ENCODE assay signal across 23 cellular contexts in genomic region chr9:98306384-98307145, GRCh38. TPM values are rescaled to one million over a fixed set of nuclear protein-coding genes. Genes with fewer than 3 reads are reported as not detected.
DNase-seq lines count a peak whose midpoint lies in the region; ATAC-seq, FAIRE-seq and TF ChIP-seq lines count a peak whose summit lies in the region.
"Had no signal": no experiment of that assay in that cellular context is flagged by ENCODE, and none has a peak within 500 bp of the region (broad histone marks: within the 10 kb centered on the region; RNA-seq: fewer than 3 reads in every experiment).

No MANE protein-coding gene starts in this region.

- WGBS in IMR-90 (ENCODE audit: extremely low coverage in 2 of 2, insufficient read length in 1 of 2), 2 experiments = 60% methylated on average over 1 of the region's 7 CpGs; no CpG with 5 or more reads in 1 of the 2 experiments

- H3K27me3 Mint-ChIP-seq in Caco-2 (ENCODE audit: insufficient read depth, unreplicated experiment) = no peaks in the 10 kb centered on the region
- H3K27me3 Mint-ChIP-seq: IgD-negative memory B cell had no signal

- no peak overlapping the region for H4K8ac ChIP-seq in IMR-90 (ENCODE audit: low read depth in 2 of 2, low read length in 2 of 2)

- no peaks in the 10 kb centered on the region for H3F3A ChIP-seq in PC-3 (ENCODE audit: low read length, unreplicated experiment)

- peaks cover 9% of the 10 kb centered on the region; the same call in 1 of the 2 replicates for H3K4me1 ChIP-seq in Caco-2
- H3K4me1 ChIP-seq in IMR-90 (ENCODE audit: control insufficient read depth, insufficient read depth, low read length) = peaks cover 7% of the 10 kb centered on the region
- H3K4me1 ChIP-seq in PC-3 (ENCODE audit: insufficient read depth, low read length) = no peaks in the 10 kb centered on the region
- H3K4me1 ChIP-seq: esophagus squamous epithelium, Peyer's patch had no signal

- H2AFZ ChIP-seq in IMR-90 (replicated peaks; ENCODE audit: low read length, poor library complexity) = peak overlapping the region; percentile 2
- H2AFZ ChIP-seq in PC-3 (ENCODE audit: low read length) = no peak overlapping the region

- H3K36me3 ChIP-seq in Caco-2 (ENCODE audit: control insufficient read depth, insufficient read depth, low read length) (no peaks in the 10 kb centered on the region), IMR-90 (ENCODE audit: control insufficient read depth, insufficient read depth, low read length) (peaks cover 12% of the 10 kb centered on the region), bronchial epithelial cell (ENCODE audit: control insufficient read depth, insufficient read depth, low read length) (no peaks in the 10 kb centered on the region), PC-3 (ENCODE audit: low read depth, low read length) (no peaks in the 10 kb centered on the region)
- H3K36me3 ChIP-seq: esophagus squamous epithelium, Peyer's patch had no signal

- no peak overlapping the region for H2BK120ac ChIP-seq in IMR-90 (ENCODE audit: low read depth, low read length)

- H3K27ac ChIP-seq in IMR-90 (ENCODE audit: insufficient read depth, low read length) = no peak overlapping the region
- no peak overlapping the region for H3K27ac ChIP-seq in PC-3 (ENCODE audit: low read length)
- H3K27ac ChIP-seq: esophagus squamous epithelium, Peyer's patch, SK-N-MC, VCaP had no signal

- H3K9me2 ChIP-seq in PC-3 (replicated peaks; ENCODE audit: low read length) = no peaks in the 10 kb centered on the region

- H3K9ac ChIP-seq in IMR-90 (ENCODE audit: low read depth, low read length) (no peak overlapping the region), PC-3 (ENCODE audit: low read length) (no peak overlapping the region)

- no peaks in the 10 kb centered on the region for H3K79me2 ChIP-seq in PC-3 (ENCODE audit: low read length)

- H4K20me1 ChIP-seq in IMR-90 (ENCODE audit: insufficient read depth, low read length) (no peaks in the 10 kb centered on the region), PC-3 (ENCODE audit: low read length) (no peaks in the 10 kb centered on the region)

- H3K4me3 ChIP-seq in Caco-2 (ENCODE audit: low read depth, low read length) (no peak overlapping the region), IMR-90 (ENCODE audit: insufficient read depth, low read depth, low read length) (no peak overlapping the region), bronchial epithelial cell (ENCODE audit: low read depth, low read length) (no peak overlapping the region), PC-3 (ENCODE audit: low read length) (no peak overlapping the region)
- H3K4me3 ChIP-seq: esophagus squamous epithelium, Peyer's patch, SK-N-MC had no signal

- no peak overlapping the region for H4K5ac ChIP-seq in IMR-90 (ENCODE audit: low read depth, low read length)

- dilution Hi-C loops in IMR-90 (cut with HindIII; ENCODE audit: low sequenced_read_pairs, unreplicated experiment) = no loop called here

- H3K9me3 ChIP-seq in Caco-2 = no peaks in the 10 kb centered on the region
- H3K9me3 ChIP-seq in IMR-90 (ENCODE audit: control insufficient read depth, insufficient read depth, low read length) = no peaks in the 10 kb centered on the region
- H3K9me3 ChIP-seq in PC-3 (ENCODE audit: low read length) = no peaks in the 10 kb centered on the region
- H3K9me3 ChIP-seq: esophagus squamous epithelium, Peyer's patch had no signal

- no peak overlapping the region for H3K56ac ChIP-seq in IMR-90 (ENCODE audit: extremely low read depth, insufficient read depth, low read length)

- no peak for TF ChIP-seq CTCF in Caco-2 (IDR thresholded peaks at IDR 0.05; ENCODE audit: insufficient read depth in 1 of 2, low read depth in 1 of 2, low read length in 1 of 2, severe bottlenecking in 1 of 2, unreplicated experiment in 1 of 2)
- TF ChIP-seq CTCF in IMR-90 (conservative IDR thresholded peaks at IDR 0.05; ENCODE audit: low read depth, low read length) = no peak
- no peak for TF ChIP-seq CTCF in bronchial epithelial cell (IDR thresholded peaks at IDR 0.05; ENCODE audit: insufficient read depth, low read length, severe bottlenecking)
- TF ChIP-seq CTCF in PC-3 (conservative IDR thresholded peaks at IDR 0.05; ENCODE audit: low read depth, low read length) = no peak

- peak in 1 of 2 experiments; percentile 59 for DNase-seq in Caco-2
- DNase-seq in IMR-90 = no peak
- DNase-seq in bronchial epithelial cell (ENCODE audit: low read depth) = peak; percentile 55
- peak; percentile 93 for DNase-seq in myocyte (ENCODE audit: low read depth)
- no peak for DNase-seq in AG20443 (ENCODE audit: low spot score)
- no peak for DNase-seq in PC-3
- DNase-seq in NCI-H2227 treated with DMSO at 0.1 percent for 48 hours (lab: John Stamatoyannopoulos, UW) = no peak
- DNase-seq: activated CD4-positive, alpha-beta T cell treated with anti-CD3 and anti-CD28 coated beads, Interleukin-2, amount 50 U/mL, for 4 hours; activated CD8-positive, alpha-beta memory T cell treated with anti-CD3 and anti-CD28 coated beads, Interleukin-2, amount 50 U/mL, for 48 hours; activated naive CD8-positive, alpha-beta T cell treated with anti-CD3 and anti-CD28 coated beads, Interleukin-2, amount 10 ng/mL, durations not matched to agents 7 days and 5 days; effector memory CD4-positive, alpha-beta T cell; esophagus squamous epithelium; H9; left colon; MM.1S; NCI-H1417 treated with DMSO at 0.1 percent for 48 hours; Peyer's patch had no signal

- CTCF ChIA-PET in Caco-2 (lab: Charles Lee) (interaction anchor here (0.9 kb wide), 1 partner anchor 10 kb away, joined by 5 read pairs; no protein-coding TSS in a partner anchor), IMR-90 (lab: Yijun Ruan, JAX) (no interaction called here), PC-3 (lab: Charles Lee) (no interaction called here)

- no peak overlapping the region for H3K18ac ChIP-seq in IMR-90 (ENCODE audit: low read depth, low read length)

- H3K9me3 Mint-ChIP-seq in Caco-2 (ENCODE audit: unreplicated experiment) = no peaks in the 10 kb centered on the region
- H3K9me3 Mint-ChIP-seq: activated naive CD8-positive, alpha-beta T cell treated with anti-CD3 and anti-CD28 coated beads, Interleukin-2, amount 10 ng/mL, durations not matched to agents 7 days and 5 days; activated T-helper 2 cell treated with anti-CD3 and anti-CD28 coated beads, Interferon-gamma antibody, Interleukin-2, Interleukin-4, amounts not matched to agents 10 μg/mL and 5 μg/mL and 100 μg/mL, durations not matched to agents 14 hours and 24 hours and 36 hours; H9; IgD-negative memory B cell; natural killer cell treated with Interleukin-12 subunit alpha and Interleukin-12 subunit beta and Interleukin-15 and Interleukin-18, amount 100 ng/mL, for 72 hours; T-helper 2 cell treated with Interferon-gamma antibody and Interleukin-4, amounts not matched to agents 5 μg/mL and 100 μg/mL, for 36 hours had no signal

- in situ Hi-C loops in IMR-90 (cut with MboI; ENCODE audit: low sequenced_read_pairs) = no loop called here

- no peak overlapping the region for H3K14ac ChIP-seq in IMR-90 (replicated peaks; ENCODE audit: low read depth, low read length)

- no peak overlapping the region for H2BK5ac ChIP-seq in IMR-90 (ENCODE audit: low read depth, low read length, poor library complexity, severe bottlenecking)

- no peak overlapping the region for H2BK20ac ChIP-seq in IMR-90 (ENCODE audit: low read depth, low read length)

- no peak for TF ChIP-seq RAD21 in IMR-90 (IDR thresholded peaks at IDR 0.05; ENCODE audit: low read length)

- H4K91ac ChIP-seq in IMR-90 (ENCODE audit: insufficient read depth, low read depth, low read length) = no peak overlapping the region

- H3K4me3 Mint-ChIP-seq in Caco-2 (ENCODE audit: unreplicated experiment) = no peak overlapping the region
- H3K4me3 Mint-ChIP-seq: activated naive CD8-positive, alpha-beta T cell treated with anti-CD3 and anti-CD28 coated beads, Interleukin-2, amount 10 ng/mL, durations not matched to agents 7 days and 5 days; H9; IgD-negative memory B cell; natural killer cell treated with Interleukin-12 subunit alpha and Interleukin-12 subunit beta and Interleukin-15 and Interleukin-18, amount 100 ng/mL, for 72 hours; T-helper 2 cell treated with Interferon-gamma antibody and Interleukin-4, amounts not matched to agents 5 μg/mL and 100 μg/mL, for 36 hours had no signal

- H3K27me3 ChIP-seq in Caco-2 (replicated peaks; ENCODE audit: control insufficient read depth, insufficient read depth, low read length) (no peaks in the 10 kb centered on the region), IMR-90 (ENCODE audit: control insufficient read depth, insufficient read depth, low read length) (no peaks in the 10 kb centered on the region), bronchial epithelial cell (ENCODE audit: control insufficient read depth, insufficient read depth, low read length) (no peaks in the 10 kb centered on the region), PC-3 (ENCODE audit: low read length) (no peaks in the 10 kb centered on the region)
- H3K27me3 ChIP-seq: Peyer's patch had no signal

- FAIRE-seq in bronchial epithelial cell (lab: Jason Lieb, UNC) = no peak

- peak overlapping the region; percentile 48 for H3K27ac Mint-ChIP-seq in Caco-2 (ENCODE audit: unreplicated experiment)
- H3K27ac Mint-ChIP-seq: activated naive CD8-positive, alpha-beta T cell treated with anti-CD3 and anti-CD28 coated beads, Interleukin-2, amount 10 ng/mL, durations not matched to agents 7 days and 5 days; activated T-helper 2 cell treated with anti-CD3 and anti-CD28 coated beads, Interferon-gamma antibody, Interleukin-2, Interleukin-4, amounts not matched to agents 10 μg/mL and 5 μg/mL and 100 μg/mL, durations not matched to agents 14 hours and 24 hours and 36 hours; IgD-negative memory B cell; natural killer cell treated with Interleukin-12 subunit alpha and Interleukin-12 subunit beta and Interleukin-15 and Interleukin-18, amount 100 ng/mL, for 72 hours; T-helper 2 cell treated with Interferon-gamma antibody and Interleukin-4, amounts not matched to agents 5 μg/mL and 100 μg/mL, for 36 hours had no signal

- H3K9me1 ChIP-seq in IMR-90 (ENCODE audit: insufficient read depth, low read length) = peaks cover 13% of the 10 kb centered on the region

- POLR2A ChIA-PET in Caco-2 (lab: Charles Lee) = no interaction called here
- POLR2A ChIA-PET in IMR-90 (lab: Charles Lee; ENCODE audit: unreplicated experiment) = no interaction called here
- POLR2A ChIA-PET in PC-3 (lab: Charles Lee; ENCODE audit: unreplicated experiment) = no interaction called here

- intact Hi-C loops in Caco-2 (cut with micrococcal nuclease; ENCODE audit: unreplicated experiment) = no loop called here
- intact Hi-C loops in IMR-90 (cut with micrococcal nuclease) = no loop called here
- intact Hi-C loops in PC-3 (cut with micrococcal nuclease) = no loop called here

- no peak overlapping the region for H3K4me2 ChIP-seq in IMR-90 (ENCODE audit: low read depth, low read length)
- H3K4me2 ChIP-seq in PC-3 (ENCODE audit: low read length) = no peak overlapping the region

- no peak overlapping the region for H3K4ac ChIP-seq in IMR-90 (ENCODE audit: low read depth, low read length)

- ATAC-seq in IMR-90 (ENCODE audit: low read depth) (no peak; the same call in 1 of the 2 replicates), PC-3 (no peak)
- ATAC-seq: left colon had no signal

- no peaks in the 10 kb centered on the region for H3K36me3 Mint-ChIP-seq in Caco-2 (ENCODE audit: insufficient read depth, unreplicated experiment)
- H3K36me3 Mint-ChIP-seq: activated naive CD8-positive, alpha-beta T cell treated with anti-CD3 and anti-CD28 coated beads, Interleukin-2, amount 10 ng/mL, durations not matched to agents 7 days and 5 days; IgD-negative memory B cell; natural killer cell treated with Interleukin-12 subunit alpha and Interleukin-12 subunit beta and Interleukin-15 and Interleukin-18, amount 100 ng/mL, for 72 hours had no signal

- peaks cover 6% of the 10 kb centered on the region for H3K4me1 Mint-ChIP-seq in Caco-2 (ENCODE audit: low read depth, unreplicated experiment)
- H3K4me1 Mint-ChIP-seq: activated naive CD8-positive, alpha-beta T cell treated with anti-CD3 and anti-CD28 coated beads, Interleukin-2, amount 10 ng/mL, durations not matched to agents 7 days and 5 days; IgD-negative memory B cell had no signal

- BruUV-seq in Caco-2 (replicated peaks; lab: Mats Ljungman, UMichigan) = no TSS peak
- no TSS peak for BruUV-seq in IMR-90 (replicated peaks; lab: Mats Ljungman, UMichigan)
- no TSS peak for BruUV-seq in PC-3 (replicated peaks; lab: Mats Ljungman, UMichigan)

- H2AK9ac ChIP-seq in IMR-90 (replicated peaks; ENCODE audit: low read depth, low read length, poor library complexity) = no peak overlapping the region

- H3K79me1 ChIP-seq in IMR-90 (ENCODE audit: low read depth in 1 of 2, low read length in 2 of 2) = peaks cover 0 to 11% of the 10 kb centered on the region in 2 experiments; a peak in 1 of 4 replicates

- no peak overlapping the region for H3K23ac ChIP-seq in IMR-90 (ENCODE audit: low read depth, low read length)

- H2BK15ac ChIP-seq in IMR-90 (ENCODE audit: low read depth, low read length) = no peak overlapping the region

- H2AK5ac ChIP-seq in IMR-90 (ENCODE audit: low read depth, low read length) = no peak overlapping the region

- no peak for TF ChIP-seq POLR2A in IMR-90 (IDR thresholded peaks at IDR 0.05; ENCODE audit: low read depth, low read length)

RNA-seq across cellular contexts. Expression of gene TBC1D2, which starts 51.1 kb away (rescaled TPM):
- total RNA-seq in Caco-2 (2022) (8.5 and 8.6 TPM in 2 replicates), IMR-90 (2012; rRNA removed) (35.6 and 36.9 TPM in 2 replicates), bronchial epithelial cell (46.0 and 54.0 TPM in 2 replicates), myocyte (20.2 and 25.3 TPM in 2 replicates), PC-3 (2014; rRNA removed) (7.4 and 8.2 TPM in 2 replicates)
- 62.7 and 75.3 TPM in 2 replicates for polyA plus RNA-seq in IMR-90 (2012; rRNA removed)
- 64.9 and 68.1 TPM in 2 replicates for polyA plus RNA-seq in IMR-90 (2012; cell fraction: cytosol; rRNA removed)
- polyA plus RNA-seq in IMR-90 (2012; cell fraction: nucleus; rRNA removed; ENCODE audit: low replicate concordance) = 82.5 and 192 TPM in 2 replicates
- 161 TPM for polyA plus RNA-seq in myocyte (2012)

Comparison
In these comparisons a context has a peak if more than half of its experiments do, and no peak if none do; other contexts are left out.
1. DNase-seq: peak in bronchial epithelial cell (single experiment) and myocyte (single experiment); none in IMR-90 (single experiment), AG20443 (single experiment), PC-3 (single experiment) and NCI-H2227 treated with DMSO at 0.1 percent for 48 hours (single experiment).